ENCODE assay signal across 9 cellular contexts in genomic region chr16:75733305-75734141, GRCh38. TPM values are rescaled to one million over a fixed set of nuclear protein-coding genes. Genes with fewer than 3 reads are reported as not detected.
DNase-seq lines count a peak whose midpoint lies in the region; ATAC-seq, FAIRE-seq and TF ChIP-seq lines count a peak whose summit lies in the region.
"Had no signal": no experiment of that assay in that cellular context is flagged by ENCODE, and none has a peak within 500 bp of the region (broad histone marks: within the 10 kb centered on the region; RNA-seq: fewer than 3 reads in every experiment).

No MANE protein-coding gene starts in this region.

- no peak overlapping the region for H3K9ac ChIP-seq in astrocyte (ENCODE audit: low read length)

- no peak for ATAC-seq in HG02973 (IDR thresholded peaks at IDR 0.05; ENCODE audit: unreplicated experiment)
- no peak for ATAC-seq in HG03108 (IDR thresholded peaks at IDR 0.05; ENCODE audit: unreplicated experiment)
- no peak for ATAC-seq in HG03571 (IDR thresholded peaks at IDR 0.05; ENCODE audit: unreplicated experiment)

- TF ChIP-seq POLR2A in thyroid gland (IDR thresholded peaks at IDR 0.05), result no peak

- no peak overlapping the region for H3K4me3 ChIP-seq in HFF-Myc (replicated peaks; ENCODE audit: low read depth, low read length)
- H3K4me3 ChIP-seq in astrocyte (ENCODE audit: insufficient read depth, low read depth, low read length), result no peak overlapping the region
- no peak overlapping the region for H3K4me3 ChIP-seq in thyroid gland (replicated peaks in 1 of 3)

- no peak for FAIRE-seq in astrocyte (lab: Jason Lieb, UNC)
- FAIRE-seq: frontal cortex had no signal

- peaks cover 1% of the 10 kb centered on the region for H3K27me3 Mint-ChIP-seq in astrocyte (ENCODE audit: low read depth, unreplicated experiment)

- no peaks in the 10 kb centered on the region for H3K9me3 Mint-ChIP-seq in astrocyte (ENCODE audit: unreplicated experiment)

- H3K27ac ChIP-seq in astrocyte (ENCODE audit: low read depth, low read length), result no peak overlapping the region
- peak overlapping the region; percentile 67 to 82 (median 76) for H3K27ac ChIP-seq in thyroid gland

- no peaks in the 10 kb centered on the region for H3K27me3 ChIP-seq in astrocyte (ENCODE audit: insufficient read depth, low read length)
- H3K27me3 ChIP-seq in thyroid gland, result no peaks in the 10 kb centered on the region

- no peaks in the 10 kb centered on the region for H3K36me3 Mint-ChIP-seq in astrocyte (ENCODE audit: low read depth, unreplicated experiment)

- H3K9me3 ChIP-seq in astrocyte (ENCODE audit: insufficient read depth, low read depth, low read length) (no peaks in the 10 kb centered on the region), thyroid gland (no peaks in the 10 kb centered on the region)

- peaks cover 14% of the 10 kb centered on the region for H3K4me1 ChIP-seq in astrocyte (ENCODE audit: insufficient read depth, low read length)
- peaks cover 20 to 21% of the 10 kb centered on the region in 2 donors for H3K4me1 ChIP-seq in thyroid gland

- intact Hi-C loops in thyroid gland (cut with DNase I), result no loop called here

- no peak overlapping the region for H3K4me3 Mint-ChIP-seq in astrocyte (ENCODE audit: unreplicated experiment)

- H3K36me3 ChIP-seq in astrocyte (ENCODE audit: insufficient read depth, low read length) (no peaks in the 10 kb centered on the region), thyroid gland (no peaks in the 10 kb centered on the region)

- H3K4me2 ChIP-seq in astrocyte (ENCODE audit: low read length), result peak overlapping the region; percentile 56

- no peaks in the 10 kb centered on the region for H4K20me1 ChIP-seq in astrocyte (ENCODE audit: insufficient read depth, low read length)

- no peak for TF ChIP-seq CTCF in HFF-Myc (IDR thresholded peaks at IDR 0.05; ENCODE audit: low read depth, low read length, missing control alignments)
- TF ChIP-seq CTCF in astrocyte (IDR thresholded peaks at IDR 0.05; ENCODE audit: insufficient read depth, low read depth, low read length), result no peak
- TF ChIP-seq CTCF in thyroid gland (IDR thresholded peaks at IDR 0.05), result no peak

- no peaks in the 10 kb centered on the region for H3K4me1 Mint-ChIP-seq in astrocyte (ENCODE audit: low read depth, unreplicated experiment)

- DNase-seq in HFF-Myc (ENCODE audit: extremely low read depth, low read depth) (peak; percentile 79), astrocyte (ENCODE audit: low read depth) (peak; percentile 98), left kidney (ENCODE audit: low read depth, low spot score) (peak; percentile 93), thyroid gland (peak; percentile 87 to 89)
- DNase-seq: OCI-M1 had no signal

- no peak overlapping the region for H3K27ac Mint-ChIP-seq in astrocyte (ENCODE audit: unreplicated experiment)

- peak overlapping the region; percentile 2 for H2AFZ ChIP-seq in astrocyte (ENCODE audit: low read depth, low read length)

- H3K79me2 ChIP-seq in astrocyte (ENCODE audit: insufficient read depth, low read length), result no peaks in the 10 kb centered on the region

- 20% methylated on average over 6 of the region's 6 CpGs for WGBS in thyroid gland, 2 donors

RNA-seq across cellular contexts. Expression of gene CPHXL, which starts 7.2 kb away (rescaled TPM):
- total RNA-seq in astrocyte (not detected in 2 replicates), thyroid gland (not detected)
- total RNA-seq: frontal cortex had no signal

RNA-seq across cellular contexts. Expression of gene DUXB, which starts 32.3 kb away (rescaled TPM):
- total RNA-seq in astrocyte (not detected in 2 replicates), thyroid gland (not detected)
- total RNA-seq: frontal cortex had no signal

RNA-seq across cellular contexts. Expression of gene CPHXL2, which starts 56.7 kb away (rescaled TPM):
- not detected in 2 replicates for total RNA-seq in astrocyte
- total RNA-seq in thyroid gland, result not detected
- total RNA-seq: frontal cortex had no signal
